Comparison of ENCODE assay signal across 23 cellular contexts in genomic region chr3:136152963-136153362, GRCh38. TPM values are rescaled to one million over a fixed set of nuclear protein-coding genes. Genes with fewer than 3 reads are reported as not detected.
DNase-seq lines count a peak whose midpoint lies in the region; ATAC-seq and TF ChIP-seq lines count a peak whose summit lies in the region.
"Had no signal": no experiment of that assay in that cellular context is flagged by ENCODE, and none has a peak within 500 bp of the region (broad histone marks: within the 10 kb centered on the region; RNA-seq: fewer than 3 reads in every experiment).

No MANE protein-coding gene starts in this region.

- no peak overlapping the region for H3K27ac ChIP-seq in endodermal cell (ENCODE audit: low read depth, low read length)
- H3K27ac ChIP-seq: ascending aorta, pancreas, sigmoid colon, thoracic aorta had no signal

- H3K27me3 Mint-ChIP-seq in activated naive CD4-positive, alpha-beta T cell treated with anti-CD3 and anti-CD28 coated beads, Interleukin-2, amount 10 ng/mL, durations not matched to agents 7 days and 5 days = no peaks in the 10 kb centered on the region
- no peaks in the 10 kb centered on the region for H3K27me3 Mint-ChIP-seq in T-cell
- no peaks in the 10 kb centered on the region for H3K27me3 Mint-ChIP-seq in endodermal cell (ENCODE audit: insufficient read depth)
- no peaks in the 10 kb centered on the region for H3K27me3 Mint-ChIP-seq in progenitor cell of endocrine pancreas

- POLR2A ChIA-PET in T-cell (lab: Charles Lee) = no interaction called here

- no peak overlapping the region for H3K4me3 ChIP-seq in endodermal cell (ENCODE audit: low read length)
- H3K4me3 ChIP-seq: ascending aorta, HAP-1, pancreas, sigmoid colon, thoracic aorta had no signal

- no peak for TF ChIP-seq CTCF in endodermal cell (conservative IDR thresholded peaks at IDR 0.05)
- TF ChIP-seq CTCF in progenitor cell of endocrine pancreas (IDR thresholded peaks at IDR 0.05; ENCODE audit: unreplicated experiment) = no peak

- 99% methylated on average over 4 of the region's 4 CpGs; no CpG with 5 or more reads in 1 of the 2 experiments for WGBS in endodermal cell (ENCODE audit: insufficient coverage in 1 of 2, insufficient read length in 1 of 2), 2 experiments

- peak overlapping the region; percentile 25 to 60 for H3K27ac Mint-ChIP-seq in activated naive CD4-positive, alpha-beta T cell treated with anti-CD3 and anti-CD28 coated beads, Interleukin-2, amount 50 U/mL, for 72 hours
- H3K27ac Mint-ChIP-seq in activated naive CD4-positive, alpha-beta T cell treated with anti-CD3 and anti-CD28 coated beads, Interleukin-2, amount 10 ng/mL, durations not matched to agents 7 days and 5 days = no peak overlapping the region
- H3K27ac Mint-ChIP-seq in T-cell (peak overlapping the region; percentile 49 to 73), endodermal cell (peak overlapping the region; percentile 47), progenitor cell of endocrine pancreas (peak overlapping the region; percentile 49)

- no peak for ATAC-seq in activated naive CD4-positive, alpha-beta T cell treated with anti-CD3 and anti-CD28 coated beads, Interleukin-2, amount 50 U/mL, for 72 hours
- ATAC-seq in T-cell (replicated peaks in 1 of 4) = peak in 1 of 4 experiments; percentile 15
- ATAC-seq: activated CD4-positive, CD25-positive, alpha-beta regulatory T cell treated with anti-CD3 and anti-CD28 coated beads, Interleukin-2, amount 50 U/mL, for 24 hours; pancreas; SK-N-SH treated with all-trans-retinoic acid at 6 μM for 48 hours had no signal

- peaks cover 8% of the 10 kb centered on the region for H3K9me3 ChIP-seq in endodermal cell (ENCODE audit: control insufficient read depth, low read length)
- H3K9me3 ChIP-seq: ascending aorta, HAP-1, pancreas, sigmoid colon, thoracic aorta had no signal

- DNase-seq in activated naive CD4-positive, alpha-beta T cell treated with anti-CD3 and anti-CD28 coated beads, Interleukin-2, amount 50 U/mL, for 72 hours (ENCODE audit: low spot score in 2 of 2) = no peak
- DNase-seq in activated naive CD4-positive, alpha-beta T cell treated with anti-CD3 and anti-CD28 coated beads, Interleukin-2, amount 10 ng/mL, durations not matched to agents 7 days and 5 days = no peak
- DNase-seq in T-cell = no peak
- DNase-seq in endodermal cell = no peak
- DNase-seq in progenitor cell of endocrine pancreas (ENCODE audit: low spot score, unreplicated experiment) = no peak
- DNase-seq in NCI-H2227 treated with DMSO at 0.1 percent for 48 hours (lab: John Stamatoyannopoulos, UW) = no peak
- no peak for DNase-seq in COLO829 (ENCODE audit: low spot score)
- DNase-seq in posterior cingulate gyrus = no peak
- DNase-seq: activated effector memory CD4-positive, alpha-beta T cell treated with anti-CD3 and anti-CD28 coated beads, Interleukin-2, amount 50 U/mL, for 16 hours; foreskin melanocyte; hypothalamus; kidney; NCI-H1105 treated with DMSO at 0.1 percent for 48 hours; NCI-H2081 treated with DMSO at 0.1 percent for 48 hours; NCI-H446 treated with DMSO at 0.1 percent for 48 hours; pancreas; sigmoid colon had no signal

- no peaks in the 10 kb centered on the region for H3K9me3 Mint-ChIP-seq in activated naive CD4-positive, alpha-beta T cell treated with anti-CD3 and anti-CD28 coated beads, Interleukin-2, amount 50 U/mL, for 72 hours
- no peaks in the 10 kb centered on the region for H3K9me3 Mint-ChIP-seq in activated naive CD4-positive, alpha-beta T cell treated with anti-CD3 and anti-CD28 coated beads, Interleukin-2, amount 10 ng/mL, durations not matched to agents 7 days and 5 days
- H3K9me3 Mint-ChIP-seq in T-cell (no peaks in the 10 kb centered on the region), endodermal cell (peaks cover 9% of the 10 kb centered on the region), progenitor cell of endocrine pancreas (ENCODE audit: low read depth) (no peaks in the 10 kb centered on the region)
- H3K9me3 Mint-ChIP-seq: CD14-positive monocyte had no signal

- H3K4me1 Mint-ChIP-seq in activated naive CD4-positive, alpha-beta T cell treated with anti-CD3 and anti-CD28 coated beads, Interleukin-2, amount 10 ng/mL, durations not matched to agents 7 days and 5 days = peaks cover 27% of the 10 kb centered on the region
- H3K4me1 Mint-ChIP-seq in T-cell (peaks cover 81 to 83% (median 83%) of the 10 kb centered on the region in 3 donors), endodermal cell (peaks cover 2% of the 10 kb centered on the region), progenitor cell of endocrine pancreas (ENCODE audit: low read depth) (peaks cover 9% of the 10 kb centered on the region)

- peaks cover 9 to 27% of the 10 kb centered on the region in 2 donors for H3K36me3 Mint-ChIP-seq in activated naive CD4-positive, alpha-beta T cell treated with anti-CD3 and anti-CD28 coated beads, Interleukin-2, amount 50 U/mL, for 72 hours
- peaks cover 43% of the 10 kb centered on the region for H3K36me3 Mint-ChIP-seq in activated naive CD4-positive, alpha-beta T cell treated with anti-CD3 and anti-CD28 coated beads, Interleukin-2, amount 10 ng/mL, durations not matched to agents 7 days and 5 days
- H3K36me3 Mint-ChIP-seq in T-cell (peaks cover 34% of the 10 kb centered on the region), endodermal cell (ENCODE audit: low read depth) (peaks cover 30% of the 10 kb centered on the region), progenitor cell of endocrine pancreas (ENCODE audit: insufficient read depth) (peaks cover 7% of the 10 kb centered on the region)

- H3K27me3 ChIP-seq in endodermal cell (ENCODE audit: control insufficient read depth, insufficient read depth, low read length, poor library complexity, severe bottlenecking) = no peaks in the 10 kb centered on the region
- H3K27me3 ChIP-seq: ascending aorta, pancreas, sigmoid colon had no signal

- no peaks in the 10 kb centered on the region for H3K4me1 ChIP-seq in endodermal cell (ENCODE audit: control insufficient read depth, insufficient read depth, low read length)
- H3K4me1 ChIP-seq: pancreas had no signal

- CTCF ChIA-PET in activated naive CD4-positive, alpha-beta T cell treated with anti-CD3 and anti-CD28 coated beads, Interleukin-2, amount 10 ng/mL, durations not matched to agents 7 days and 5 days (lab: Charles Lee) = no interaction called here
- CTCF ChIA-PET in T-cell (lab: Charles Lee) = interaction anchor here in 1 of 2 donors (0.7 kb wide), 1 partner anchor 820 kb away, joined by 5 read pairs; no protein-coding TSS in a partner anchor

- intact Hi-C loops in posterior cingulate gyrus (cut with DNase I) = no loop called here

- H3K36me3 ChIP-seq in endodermal cell (ENCODE audit: control insufficient read depth, insufficient read depth, low read length) = peaks cover 45% of the 10 kb centered on the region

- H3K9ac ChIP-seq in endodermal cell (ENCODE audit: extremely low read depth, low read length, poor library complexity, severe bottlenecking) = no peak overlapping the region

- H3K4me3 Mint-ChIP-seq in activated naive CD4-positive, alpha-beta T cell treated with anti-CD3 and anti-CD28 coated beads, Interleukin-2, amount 10 ng/mL, durations not matched to agents 7 days and 5 days = no peak overlapping the region
- H3K4me3 Mint-ChIP-seq in T-cell (no peak overlapping the region), endodermal cell (no peak overlapping the region), progenitor cell of endocrine pancreas (ENCODE audit: low read depth) (no peak overlapping the region)
- H3K4me3 Mint-ChIP-seq: CD14-positive monocyte had no signal

RNA-seq across cellular contexts. Expression of gene MSL2, which starts 43.2 kb away (rescaled TPM):
- total RNA-seq in activated naive CD4-positive, alpha-beta T cell treated with anti-CD3 and anti-CD28 coated beads, Interleukin-2, amount 50 U/mL, for 72 hours = 10 to 100 TPM; 37.4 to 78.2 TPM
- total RNA-seq in T-cell (100 to 1,000 TPM in 2 of 5 donors, 10 to 100 TPM in 3; 90.5 to 111 (median 98.4) TPM), endodermal cell (10 to 100 TPM; 35.1 to 45.7 TPM), progenitor cell of endocrine pancreas (39.9 and 42.0 TPM in 2 replicates)
- 37.2 TPM for polyA plus RNA-seq in endodermal cell (2013, experiment 1 of 2)
- polyA plus RNA-seq in endodermal cell (2013, experiment 2 of 2) = 34.9 TPM
